ENCODE assay signal across 19 cellular contexts in the genomic region with DNA sequence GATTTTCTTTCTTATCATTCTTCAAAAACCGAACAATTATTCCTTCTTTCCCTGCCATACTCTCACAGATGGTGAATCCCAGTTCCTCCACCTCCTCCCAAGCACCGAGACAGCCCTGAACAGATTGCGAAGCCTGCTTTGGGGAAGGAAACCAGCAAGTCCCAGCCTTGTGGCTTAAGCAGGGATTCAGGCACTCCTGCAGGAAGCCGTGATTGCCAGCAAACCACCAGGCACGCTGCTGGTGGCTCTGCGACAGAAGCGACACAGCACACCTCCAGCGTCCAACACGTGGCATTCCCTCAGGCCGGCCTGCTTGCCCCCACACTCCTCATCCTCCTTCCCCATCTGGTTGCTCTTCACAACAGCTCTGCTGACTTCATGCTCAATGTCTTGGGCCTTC.
A peak's percentile ranks its signal among the peaks of the same experiment; 100 is the strongest.
DNase-seq lines count a peak whose midpoint lies in the region; ATAC-seq, FAIRE-seq and TF ChIP-seq lines count a peak whose summit lies in the region.
"Had no signal": no experiment of that assay in that cellular context is flagged by ENCODE, and none has a peak within 500 bp of the region (broad histone marks: within the 10 kb centered on the region; RNA-seq: fewer than 3 reads in every experiment).

No MANE protein-coding gene starts in this region.

- H3K4me3 Mint-ChIP-seq in CD8-positive, alpha-beta memory T cell: no peak overlapping the region

- peak in 1 of 2 donors; percentile 25 for ATAC-seq in right cardiac atrium
- ATAC-seq in Right ventricle myocardium inferior: no peak
- no peak for ATAC-seq in GM19397 (IDR thresholded peaks at IDR 0.05; ENCODE audit: unreplicated experiment)
- ATAC-seq: A549 had no signal

- no peaks in the 10 kb centered on the region for H3K36me3 ChIP-seq in CD8-positive, alpha-beta memory T cell (ENCODE audit: insufficient read depth, low read length)
- no peaks in the 10 kb centered on the region for H3K36me3 ChIP-seq in BE2C
- H3K36me3 ChIP-seq: Peyer's patch had no signal

- no peak overlapping the region for H3K4me3 ChIP-seq in right cardiac atrium (ENCODE audit: low read length)
- no peak overlapping the region for H3K4me3 ChIP-seq in dorsolateral prefrontal cortex
- no peak overlapping the region for H3K4me3 ChIP-seq in CD8-positive, alpha-beta memory T cell (ENCODE audit: low read length)
- H3K4me3 ChIP-seq in BE2C (ENCODE audit: low read depth, low read length): no peak overlapping the region
- H3K4me3 ChIP-seq: A549, GM23248, Peyer's patch, SK-N-MC had no signal

- peak in 2 of 3 donors; percentile 35 to 46 for DNase-seq in right cardiac atrium
- no peak for DNase-seq in Right ventricle myocardium inferior (ENCODE audit: missing footprints)
- peak; percentile 47 for DNase-seq in NCI-H82 treated with DMSO at 0.1 percent for 48 hours (lab: John Stamatoyannopoulos, UW; ENCODE audit: unreplicated experiment)
- DNase-seq in dorsolateral prefrontal cortex: peak in 8 of 10 donors; percentile 10 to 65 (median 55)
- no peak for DNase-seq in urothelium cell line (ENCODE audit: low spot score)
- no peak for DNase-seq in CD8-positive, alpha-beta memory T cell
- DNase-seq in BE2C: no peak
- DNase-seq: DND-41; GM23248; NCI-H1694 treated with DMSO at 0.1 percent for 48 hours; NCI-H345; NCI-H69; NK-92 treated with Interleukin-12 subunit alpha and Interleukin-12 subunit beta, amount 100 ng/mL, for 24 hours; Peyer's patch had no signal

- intact Hi-C loops in right cardiac atrium (cut with DNase I): no loop called here
- intact Hi-C loops in Right ventricle myocardium inferior (cut with DNase I): no loop called here
- intact Hi-C loops in dorsolateral prefrontal cortex (cut with DNase I): no loop called here

- no peaks in the 10 kb centered on the region for H3K4me1 Mint-ChIP-seq in CD8-positive, alpha-beta memory T cell

- no peaks in the 10 kb centered on the region for H3K9me3 Mint-ChIP-seq in CD8-positive, alpha-beta memory T cell

- 60% methylated on average over 10 of the region's 10 CpGs for WGBS in right cardiac atrium

- no peak for TF ChIP-seq CTCF in dorsolateral prefrontal cortex (IDR thresholded peaks at IDR 0.05 in 54 of 56, conservative IDR thresholded peaks at IDR 0.05 in 2 of 56; ENCODE audit: low read depth in 1 of 56, partially characterized antibody in 56 of 56)
- no peak for TF ChIP-seq CTCF in BE2C (IDR thresholded peaks at IDR 0.05; ENCODE audit: low read depth, low read length)

- POLR2A ChIA-PET in CD8-positive, alpha-beta memory T cell (lab: Charles Lee): no interaction called here

- H3K9me3 ChIP-seq in right cardiac atrium (ENCODE audit: control insufficient read depth, low read length): no peaks in the 10 kb centered on the region
- no peaks in the 10 kb centered on the region for H3K9me3 ChIP-seq in CD8-positive, alpha-beta memory T cell (ENCODE audit: low read length)
- H3K9me3 ChIP-seq in BE2C: no peaks in the 10 kb centered on the region
- H3K9me3 ChIP-seq: A549, Peyer's patch had no signal

- peak; percentile 61 for FAIRE-seq in urothelium cell line (lab: Jason Lieb, UNC)
- FAIRE-seq: A549, D721Med, G401.6 had no signal

- no peak overlapping the region for H3K27ac Mint-ChIP-seq in CD8-positive, alpha-beta memory T cell

- H3K27me3 ChIP-seq in right cardiac atrium (ENCODE audit: control insufficient read depth, insufficient read depth) (no peaks in the 10 kb centered on the region), dorsolateral prefrontal cortex (no peaks in the 10 kb centered on the region), BE2C (no peaks in the 10 kb centered on the region)
- no peaks in the 10 kb centered on the region for H3K27me3 ChIP-seq in CD8-positive, alpha-beta memory T cell (ENCODE audit: insufficient read depth, low read length, poor library complexity, severe bottlenecking)
- H3K27me3 ChIP-seq: Peyer's patch had no signal

- H3K36me3 Mint-ChIP-seq in CD8-positive, alpha-beta memory T cell: no peaks in the 10 kb centered on the region

- CTCF ChIA-PET in CD8-positive, alpha-beta memory T cell (lab: Charles Lee): no interaction called here

- H3K4me1 ChIP-seq in right cardiac atrium (ENCODE audit: control insufficient read depth, insufficient read depth, low read length): no peaks in the 10 kb centered on the region
- no peaks in the 10 kb centered on the region for H3K4me1 ChIP-seq in CD8-positive, alpha-beta memory T cell (ENCODE audit: insufficient read depth, low read length)
- H3K4me1 ChIP-seq in BE2C: no peaks in the 10 kb centered on the region
- H3K4me1 ChIP-seq: A549, Peyer's patch had no signal

- peaks cover 3 to 8% of the 10 kb centered on the region in 2 donors for H3K27me3 Mint-ChIP-seq in CD8-positive, alpha-beta memory T cell

- H3K27ac ChIP-seq in right cardiac atrium (ENCODE audit: low read length) (peak overlapping the region; percentile 54), dorsolateral prefrontal cortex (peak overlapping the region in 5 of 59 donors; percentile 5 to 38 (median 13))
- H3K27ac ChIP-seq in CD8-positive, alpha-beta memory T cell (ENCODE audit: low read depth, low read length): no peak overlapping the region
- H3K27ac ChIP-seq: A549, GM23248, Peyer's patch, SK-N-MC had no signal

Comparison
In these comparisons a context has a peak if more than half of its experiments do, and no peak if none do; other contexts are left out.
1. DNase-seq: peak in right cardiac atrium (2 of 3), NCI-H82 treated with DMSO at 0.1 percent for 48 hours (single experiment) and dorsolateral prefrontal cortex (8 of 10); none in Right ventricle myocardium inferior (single experiment), urothelium cell line (single experiment), CD8-positive, alpha-beta memory T cell (0 of 5) and BE2C (single experiment).